ENCODE assay signal across 20 cellular contexts in the genomic region with DNA sequence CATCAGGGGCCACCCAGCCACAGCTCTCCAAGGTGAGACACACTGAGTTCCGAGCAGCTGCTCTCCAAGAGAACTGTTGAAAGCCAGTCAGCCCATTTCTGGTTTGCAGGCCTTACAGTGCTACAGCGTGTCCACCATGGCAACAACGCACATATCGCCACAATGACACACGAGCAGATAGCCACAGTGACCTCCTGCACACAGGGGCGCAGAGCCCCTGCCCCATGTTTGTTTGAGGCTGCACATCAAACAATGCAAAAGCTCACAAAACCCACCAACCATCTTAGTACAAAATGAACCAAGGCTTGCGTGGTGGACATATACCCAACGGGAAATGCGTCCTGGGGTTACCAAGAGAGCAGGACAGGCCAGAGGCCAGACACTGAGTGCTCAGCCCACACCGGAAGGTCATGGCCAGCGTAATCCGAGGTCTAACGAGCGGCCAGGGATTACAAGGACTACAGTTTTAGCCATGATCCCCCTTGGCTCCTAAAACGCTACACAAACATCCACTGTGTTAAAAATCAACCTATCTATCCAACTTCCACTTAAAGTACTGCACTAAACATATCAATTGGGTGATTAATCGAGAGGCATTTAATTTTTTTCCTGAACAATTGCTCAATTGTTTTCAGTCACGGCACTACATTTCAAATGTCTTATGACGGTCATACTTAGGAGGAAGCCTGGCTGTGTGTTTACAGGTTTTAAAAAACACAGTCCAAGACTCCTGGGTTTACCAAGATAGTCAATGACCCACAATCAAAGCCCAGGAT. TPM values are rescaled to one million over a fixed set of nuclear protein-coding genes. Genes with fewer than 3 reads are reported as not detected.
DNase-seq lines count a peak whose midpoint lies in the region; ATAC-seq, FAIRE-seq and TF ChIP-seq lines count a peak whose summit lies in the region.
"Had no signal": no experiment of that assay in that cellular context is flagged by ENCODE, and none has a peak within 500 bp of the region (broad histone marks: within the 10 kb centered on the region; RNA-seq: fewer than 3 reads in every experiment).

No MANE protein-coding gene starts in this region.

- dilution Hi-C loops in IMR-90 (cut with HindIII; ENCODE audit: low sequenced_read_pairs, unreplicated experiment), result no loop called here

- H3K18ac ChIP-seq in IMR-90 (ENCODE audit: low read depth, low read length), result no peak overlapping the region

- no peak overlapping the region for H2BK20ac ChIP-seq in IMR-90 (ENCODE audit: low read depth, low read length)

- H3K9me3 Mint-ChIP-seq in activated CD4-positive, alpha-beta T cell treated with anti-CD3 and anti-CD28 coated beads for 36 hours (ENCODE audit: low read depth), result no peaks in the 10 kb centered on the region
- H3K9me3 Mint-ChIP-seq in activated CD4-positive, alpha-beta T cell treated with anti-CD3 and anti-CD28 coated beads, Interleukin-2, amount 10 ng/mL, durations not matched to agents 7 days and 5 days, result no peaks in the 10 kb centered on the region
- H3K9me3 Mint-ChIP-seq: endodermal cell had no signal

- H3K27me3 Mint-ChIP-seq in activated CD4-positive, alpha-beta T cell treated with anti-CD3 and anti-CD28 coated beads for 36 hours, result no peaks in the 10 kb centered on the region
- H3K27me3 Mint-ChIP-seq in activated CD4-positive, alpha-beta T cell treated with anti-CD3 and anti-CD28 coated beads, Interleukin-2, amount 10 ng/mL, durations not matched to agents 7 days and 5 days, result no peaks in the 10 kb centered on the region

- H3K4ac ChIP-seq in IMR-90 (ENCODE audit: low read depth, low read length), result no peak overlapping the region

- no peak overlapping the region for H4K5ac ChIP-seq in IMR-90 (ENCODE audit: low read depth, low read length)

- H3K14ac ChIP-seq in IMR-90 (replicated peaks; ENCODE audit: low read depth, low read length), result no peak overlapping the region

- no peak overlapping the region for H2AFZ ChIP-seq in IMR-90 (replicated peaks; ENCODE audit: low read length, poor library complexity)

- peaks cover 48% of the 10 kb centered on the region for H3K9me1 ChIP-seq in IMR-90 (ENCODE audit: insufficient read depth, low read length)

- no peak for TF ChIP-seq POLR2A in IMR-90 (IDR thresholded peaks at IDR 0.05; ENCODE audit: low read depth, low read length)

- H3K9ac ChIP-seq in IMR-90 (ENCODE audit: low read depth, low read length) (no peak overlapping the region), duodenal mucosa (ENCODE audit: low read depth in 1 of 2, low read length in 2 of 2) (no peak overlapping the region)

- H4K8ac ChIP-seq in IMR-90 (ENCODE audit: low read depth in 2 of 2, low read length in 2 of 2), result no peak overlapping the region

- no peak for ATAC-seq in activated CD4-positive, alpha-beta T cell treated with anti-CD3 and anti-CD28 coated beads for 36 hours
- ATAC-seq in IMR-90 (ENCODE audit: low read depth), result no peak
- ATAC-seq in pancreas, result peak in 3 of 4 donors; percentile 39 to 72 (median 59)
- ATAC-seq in left lung, result no peak
- ATAC-seq in GM19035 (IDR thresholded peaks at IDR 0.05; ENCODE audit: unreplicated experiment), result no peak

- POLR2A ChIA-PET in activated CD4-positive, alpha-beta T cell treated with anti-CD3 and anti-CD28 coated beads for 36 hours (lab: Charles Lee), result no interaction called here
- POLR2A ChIA-PET in activated CD4-positive, alpha-beta T cell treated with anti-CD3 and anti-CD28 coated beads, Interleukin-2, amount 10 ng/mL, durations not matched to agents 7 days and 5 days (lab: Charles Lee), result no interaction called here
- POLR2A ChIA-PET in IMR-90 (lab: Charles Lee; ENCODE audit: unreplicated experiment), result no interaction called here

- peaks cover 7% of the 10 kb centered on the region for H3K36me3 ChIP-seq in IMR-90 (ENCODE audit: control insufficient read depth, insufficient read depth, low read length)
- H3K36me3 ChIP-seq in duodenal mucosa (ENCODE audit: control insufficient read depth in 1 of 2, insufficient read depth in 2 of 2, low read length in 2 of 2), result peaks cover 6 to 20% of the 10 kb centered on the region in 2 donors
- H3K36me3 ChIP-seq in pancreas, result no peaks in the 10 kb centered on the region
- peaks cover 0 to 11% of the 10 kb centered on the region in 2 donors for H3K36me3 ChIP-seq in left lung

- H4K20me1 ChIP-seq in IMR-90 (ENCODE audit: insufficient read depth, low read length), result peaks cover 73% of the 10 kb centered on the region

- H2BK15ac ChIP-seq in IMR-90 (ENCODE audit: low read depth, low read length), result no peak overlapping the region

- H3K27me3 ChIP-seq in IMR-90 (ENCODE audit: control insufficient read depth, insufficient read depth, low read length) (no peaks in the 10 kb centered on the region), duodenal mucosa (ENCODE audit: control insufficient read depth in 1 of 2, insufficient read depth in 2 of 2, low read length in 2 of 2) (no peaks in the 10 kb centered on the region), pancreas (no peaks in the 10 kb centered on the region), left lung (no peaks in the 10 kb centered on the region)

- peak overlapping the region; percentile 56 for H3K27ac Mint-ChIP-seq in activated CD4-positive, alpha-beta T cell treated with anti-CD3 and anti-CD28 coated beads for 36 hours
- H3K27ac Mint-ChIP-seq in activated CD4-positive, alpha-beta T cell treated with anti-CD3 and anti-CD28 coated beads, Interleukin-2, amount 10 ng/mL, durations not matched to agents 7 days and 5 days, result no peak overlapping the region

- H3K4me1 ChIP-seq in IMR-90 (ENCODE audit: control insufficient read depth, insufficient read depth, low read length), result peaks cover 18% of the 10 kb centered on the region
- H3K4me1 ChIP-seq in duodenal mucosa (ENCODE audit: control insufficient read depth in 1 of 2, insufficient read depth in 2 of 2, low read length in 2 of 2), result peaks cover 42 to 45% of the 10 kb centered on the region in 2 donors
- peaks cover 0 to 11% (median 3%) of the 10 kb centered on the region in 3 donors for H3K4me1 ChIP-seq in pancreas
- peaks cover 5 to 56% of the 10 kb centered on the region in 2 donors for H3K4me1 ChIP-seq in left lung

- FAIRE-seq in pancreas (lab: Jason Lieb, UNC), result no peak
- FAIRE-seq: bronchial epithelial cell had no signal

- CTCF ChIA-PET in activated CD4-positive, alpha-beta T cell treated with anti-CD3 and anti-CD28 coated beads for 36 hours (lab: Charles Lee), result interaction anchor here (1.1 to 1.2 kb wide), 4 partner anchors 21 to 133 kb away, joined by 3 to 5 read pairs (median 4); no protein-coding TSS in a partner anchor
- CTCF ChIA-PET in activated CD4-positive, alpha-beta T cell treated with anti-CD3 and anti-CD28 coated beads, Interleukin-2, amount 10 ng/mL, durations not matched to agents 7 days and 5 days (lab: Charles Lee), result interaction anchor here (0.9 to 2.2 kb wide), 6 partner anchors 10 to 144 kb away, joined by 3 to 10 read pairs (median 4); no protein-coding TSS in a partner anchor
- CTCF ChIA-PET in IMR-90 (lab: Yijun Ruan, JAX), result no interaction called here

- no peak for TF ChIP-seq RAD21 in IMR-90 (IDR thresholded peaks at IDR 0.05; ENCODE audit: low read length)

- no peak overlapping the region for H2AK9ac ChIP-seq in IMR-90 (replicated peaks; ENCODE audit: low read depth, low read length, poor library complexity)

- H3K36me3 Mint-ChIP-seq in activated CD4-positive, alpha-beta T cell treated with anti-CD3 and anti-CD28 coated beads for 36 hours (ENCODE audit: low read depth), result peaks cover 22% of the 10 kb centered on the region
- H3K36me3 Mint-ChIP-seq in activated CD4-positive, alpha-beta T cell treated with anti-CD3 and anti-CD28 coated beads, Interleukin-2, amount 10 ng/mL, durations not matched to agents 7 days and 5 days (ENCODE audit: low read depth), result peaks cover 27% of the 10 kb centered on the region

- WGBS in IMR-90 (ENCODE audit: extremely low coverage in 2 of 2, insufficient read length in 1 of 2), 2 experiments, result 98% methylated on average over 9 of the region's 18 CpGs; no CpG with 5 or more reads in 1 of the 2 experiments
- 81 to 82% methylated on average over 18 of the region's 18 CpGs for WGBS in pancreas, 2 donors

- H3K9me3 ChIP-seq in IMR-90 (ENCODE audit: control insufficient read depth, insufficient read depth, low read length) (no peaks in the 10 kb centered on the region), duodenal mucosa (ENCODE audit: control insufficient read depth in 1 of 2, low read length in 2 of 2) (no peaks in the 10 kb centered on the region), pancreas (no peaks in the 10 kb centered on the region), left lung (no peaks in the 10 kb centered on the region)

- H3K4me3 ChIP-seq in IMR-90 (ENCODE audit: insufficient read depth, low read depth, low read length) (no peak overlapping the region), duodenal mucosa (ENCODE audit: low read depth in 1 of 2, low read length in 2 of 2) (no peak overlapping the region), pancreas (no peak overlapping the region), left lung (no peak overlapping the region)

- H3K4me3 Mint-ChIP-seq in activated CD4-positive, alpha-beta T cell treated with anti-CD3 and anti-CD28 coated beads for 36 hours, result no peak overlapping the region
- H3K4me3 Mint-ChIP-seq in activated CD4-positive, alpha-beta T cell treated with anti-CD3 and anti-CD28 coated beads, Interleukin-2, amount 10 ng/mL, durations not matched to agents 7 days and 5 days, result no peak overlapping the region
- H3K4me3 Mint-ChIP-seq: endodermal cell had no signal

- in situ Hi-C loops in IMR-90 (cut with MboI; ENCODE audit: low sequenced_read_pairs), result no loop called here

- no TSS peak for BruUV-seq in IMR-90 (replicated peaks; lab: Mats Ljungman, UMichigan)

- H3K79me1 ChIP-seq in IMR-90 (ENCODE audit: low read depth in 1 of 2, low read length in 2 of 2), result peaks cover 68 to 93% of the 10 kb centered on the region in 2 experiments

- H4K91ac ChIP-seq in IMR-90 (ENCODE audit: insufficient read depth, low read depth, low read length), result no peak overlapping the region

- H2BK120ac ChIP-seq in IMR-90 (ENCODE audit: low read depth, low read length), result no peak overlapping the region

- H3K56ac ChIP-seq in IMR-90 (ENCODE audit: extremely low read depth, insufficient read depth, low read length), result no peak overlapping the region

- intact Hi-C loops in activated CD4-positive, alpha-beta T cell treated with anti-CD3 and anti-CD28 coated beads for 36 hours (cut with DNase I, micrococcal nuclease), result no loop called here
- intact Hi-C loops in IMR-90 (cut with micrococcal nuclease) (no loop called here), pancreas (cut with DNase I) (no loop called here), left lung (cut with DNase I) (no loop called here)

- TF ChIP-seq CTCF in IMR-90 (conservative IDR thresholded peaks at IDR 0.05; ENCODE audit: low read depth, low read length) (no peak), pancreas (IDR thresholded peaks at IDR 0.05) (no peak), left lung (IDR thresholded peaks at IDR 0.05) (no peak)

- H2BK5ac ChIP-seq in IMR-90 (ENCODE audit: low read depth, low read length, poor library complexity, severe bottlenecking), result no peak overlapping the region

- no peak for DNase-seq in activated CD4-positive, alpha-beta T cell treated with anti-CD3 and anti-CD28 coated beads for 36 hours
- no peak for DNase-seq in activated CD4-positive, alpha-beta T cell treated with anti-CD3 and anti-CD28 coated beads, Interleukin-2, amount 10 ng/mL, durations not matched to agents 7 days and 5 days
- DNase-seq in IMR-90 (no peak), pancreas (no peak), left lung (no peak), AML-193 (lab: John Stamatoyannopoulos, UW) (no peak)
- DNase-seq: activated CD4-positive, CD25-positive, alpha-beta regulatory T cell; DMS79 treated with DMSO at 0.1 percent for 48 hours; endodermal cell; HCEC 1CT; left cardiac atrium; NCI-H1092 treated with DMSO at 0.1 percent for 48 hours; NCI-H2081 treated with DMSO at 0.1 percent for 48 hours; NCI-H524 treated with DMSO at 0.1 percent for 48 hours; SIG-M5; trophoblast cell had no signal

- H3K27ac ChIP-seq in IMR-90 (ENCODE audit: insufficient read depth, low read length), result no peak overlapping the region
- H3K27ac ChIP-seq in duodenal mucosa (ENCODE audit: low read depth, low read length), result peak overlapping the region; percentile 30
- peak overlapping the region; percentile 19 to 64 (median 46) for H3K27ac ChIP-seq in pancreas
- no peak overlapping the region for H3K27ac ChIP-seq in left lung
- H3K27ac ChIP-seq: 22Rv1 had no signal

- no peak overlapping the region for H3K23ac ChIP-seq in IMR-90 (ENCODE audit: low read depth, low read length)

- peak overlapping the region; percentile 23; the same call in 1 of the 2 replicates for H2AK5ac ChIP-seq in IMR-90 (ENCODE audit: low read depth, low read length)

- H3K4me1 Mint-ChIP-seq in activated CD4-positive, alpha-beta T cell treated with anti-CD3 and anti-CD28 coated beads for 36 hours, result peaks cover 97% of the 10 kb centered on the region
- H3K4me1 Mint-ChIP-seq in activated CD4-positive, alpha-beta T cell treated with anti-CD3 and anti-CD28 coated beads, Interleukin-2, amount 10 ng/mL, durations not matched to agents 7 days and 5 days, result peaks cover 84% of the 10 kb centered on the region

- no peak overlapping the region for H3K4me2 ChIP-seq in IMR-90 (ENCODE audit: low read depth, low read length)

RNA-seq across cellular contexts. Expression of gene STK24, which starts 56.0 kb away (rescaled TPM):
- 100 to 1,000 TPM; 146 to 173 TPM for total RNA-seq in activated CD4-positive, alpha-beta T cell treated with anti-CD3 and anti-CD28 coated beads for 36 hours
- total RNA-seq in activated CD4-positive, alpha-beta T cell treated with anti-CD3 and anti-CD28 coated beads, Interleukin-2, amount 10 ng/mL, durations not matched to agents 7 days and 5 days, result 100 to 1,000 TPM; 160 to 170 TPM
- total RNA-seq in IMR-90 (2012; rRNA removed) (29.2 and 36.1 TPM in 2 replicates), pancreas (10 to 100 TPM; 28.4 to 55.7 (median 39.1) TPM), left lung (10 to 100 TPM; 81.5 to 84.0 TPM)
- polyA plus RNA-seq in IMR-90 (2012; rRNA removed) (26.8 and 43.4 TPM in 2 replicates), pancreas (10 to 100 TPM; 15.5 to 32.5 TPM)
- 18.4 and 23.4 TPM in 2 replicates for polyA plus RNA-seq in IMR-90 (2012; cell fraction: cytosol; rRNA removed)
- polyA plus RNA-seq in IMR-90 (2012; cell fraction: nucleus; rRNA removed; ENCODE audit: low replicate concordance), result 12.5 and 39.5 TPM in 2 replicates

Comparison
In these comparisons a context has a peak if more than half of its experiments do, and no peak if none do; other contexts are left out.
1. ATAC-seq: peak in pancreas (3 of 4); none in activated CD4-positive, alpha-beta T cell treated with anti-CD3 and anti-CD28 coated beads for 36 hours (single experiment), IMR-90 (single experiment), left lung (single experiment) and GM19035 (single experiment).
2. H3K27ac ChIP-seq: peak in duodenal mucosa (single experiment) and pancreas (4 of 4); none in IMR-90 (single experiment) and left lung (0 of 2).